ENCODE assay signal across 29 cellular contexts in genomic region chr4:116361782-116362181, GRCh38.
A peak's percentile ranks its signal among the peaks of the same experiment; 100 is the strongest.
DNase-seq lines count a peak whose midpoint lies in the region; ATAC-seq, FAIRE-seq and TF ChIP-seq lines count a peak whose summit lies in the region.
"Had no signal": no experiment of that assay in that cellular context is flagged by ENCODE, and none has a peak within 500 bp of the region (broad histone marks: within the 10 kb centered on the region; RNA-seq: fewer than 3 reads in every experiment).

No MANE protein-coding gene starts in this region.

- no peaks in the 10 kb centered on the region for H3K36me3 ChIP-seq in HepG2 (replicated peaks in 1 of 2; ENCODE audit: control insufficient read depth in 1 of 2, insufficient read depth in 2 of 2, low read length in 2 of 2)
- H3K36me3 ChIP-seq: esophagus muscularis mucosa, uterus had no signal

- CTCF ChIA-PET in HepG2 (lab: Yijun Ruan, JAX; ENCODE audit: low intra/inter-chr PET ratio, low total read pairs), result no interaction called here

- no peaks in the 10 kb centered on the region for H3K27me3 ChIP-seq in HepG2 (ENCODE audit: control insufficient read depth in 1 of 2, insufficient read depth in 2 of 2, low read length in 2 of 2)
- H3K27me3 ChIP-seq: esophagus muscularis mucosa, uterus had no signal

- WGBS in HepG2 (ENCODE audit: low lambda C conversion rate), result 0% methylated on average over 1 of the region's 4 CpGs

- no peak for FAIRE-seq in HepG2 (lab: Jason Lieb, UNC)
- FAIRE-seq: A204.1, GM19239, kidney had no signal

- 0 out of 2 replicates have a peak, but pooled peaks cover 4% of the 10 kb centered on the region for H3K9me3 ChIP-seq in HepG2 (ENCODE audit: low read length)
- H3K9me3 ChIP-seq: Caco-2, esophagus muscularis mucosa, uterus had no signal

- H3K27ac ChIP-seq in HepG2 (ENCODE audit: extremely low read length, insufficient read depth, low read length), result no peak overlapping the region
- H3K27ac ChIP-seq: esophagus muscularis mucosa, uterus had no signal

- POLR2A ChIA-PET in HepG2 (lab: Yijun Ruan, JAX), result no interaction called here

- TF ChIP-seq RAD21 in HepG2 (CRISPR knock-in tag; IDR thresholded peaks at IDR 0.05), result no peak

- no peaks in the 10 kb centered on the region for H3K79me2 ChIP-seq in HepG2 (ENCODE audit: insufficient read depth, low read length)

- H3K9ac ChIP-seq in HepG2 (ENCODE audit: insufficient read depth, low read depth, low read length), result no peak overlapping the region

- DNase-seq in NCI-H748 (lab: John Stamatoyannopoulos, UW; ENCODE audit: unreplicated experiment) (peak; percentile 1), NCI-H748 treated with DMSO at 0.1 percent for 48 hours (lab: John Stamatoyannopoulos, UW) (no peak), NCI-H446 (lab: John Stamatoyannopoulos, UW) (peak; percentile 96 to 97), cerebellar nuclear complex (lab: John Stamatoyannopoulos, UW) (peak; percentile 9 to 14), HepG2 (ENCODE audit: low spot score) (peak; percentile 5), NCI-H146 (lab: John Stamatoyannopoulos, UW) (no peak), SKM-1 (lab: John Stamatoyannopoulos, UW; ENCODE audit: unreplicated experiment) (no peak), iPS-NIHi7 (ENCODE audit: extremely low spot score) (no peak)
- DNase-seq: activated CD8-positive, alpha-beta T cell treated with anti-CD3 and anti-CD28 coated beads for 36 hours; activated effector memory CD4-positive, alpha-beta T cell treated with Interleukin-2 at 50 U/mL for 16 hours; activated naive CD8-positive, alpha-beta T cell treated with anti-CD3 and anti-CD28 coated beads for 36 hours; Caco-2; effector memory CD4-positive, alpha-beta T cell; HCEC 1CT; IMR-90; kidney; NCI-H1105; NCI-H2081 treated with DMSO at 0.1 percent for 48 hours; NCI-H526 treated with DMSO at 0.1 percent for 48 hours; right cardiac atrium; RPMI8226; stimulated activated CD4-positive, alpha-beta T cell treated with anti-CD3 and anti-CD28 coated beads, Interleukin-4, amount 100 ng/mL, for 1 hour; stimulated activated naive B cell treated with anti-CD40 and anti-IgM and Interleukin-4, amounts not matched to agents 10 μg/mL and 1 μg/mL and 100 μg/mL, for 72 hours; uterus had no signal

- in situ Hi-C loops in HepG2 (cut with HindIII; ENCODE audit: extremely low pct_ligation_motif_present, low pct_unique_long_range_greater_than_20kb), result no loop called here

- BruUV-seq in HepG2 (replicated peaks; lab: Mats Ljungman, UMichigan), result no TSS peak

- TF ChIP-seq EP300 in HepG2 (IDR thresholded peaks at IDR 0.05; ENCODE audit: low read depth in 2 of 2, low read length in 2 of 2), result no peak
- no peak for TF ChIP-seq EP300 in HepG2 (CRISPR knock-in tag; IDR thresholded peaks at IDR 0.05; ENCODE audit: borderline replicate concordance)

- TF ChIP-seq POLR2A in HepG2 (IDR thresholded peaks at IDR 0.05; ENCODE audit: insufficient read depth in 1 of 2, low read depth in 2 of 2, low read length in 2 of 2), result no peak

- no peak overlapping the region for H3K4me3 ChIP-seq in HepG2 (replicated peaks in 1 of 3; ENCODE audit: insufficient read depth in 1 of 3, low read depth in 2 of 3, low read length in 3 of 3)
- H3K4me3 ChIP-seq: esophagus muscularis mucosa, lung, uterus had no signal

- H4K20me1 ChIP-seq in HepG2 (ENCODE audit: insufficient read depth, low read length), result no peaks in the 10 kb centered on the region

- no peak for TF ChIP-seq CTCF in HepG2 (CRISPR knock-in tag; IDR thresholded peaks at IDR 0.05)

- no peak overlapping the region for H2AFZ ChIP-seq in HepG2 (ENCODE audit: low read length)

- H3K4me1 ChIP-seq in HepG2 (ENCODE audit: insufficient read depth, low read length), result no peaks in the 10 kb centered on the region
- H3K4me1 ChIP-seq: Caco-2, uterus had no signal

- H3K4me2 ChIP-seq in HepG2 (ENCODE audit: low read depth, low read length), result no peak overlapping the region

- ATAC-seq in HepG2, result no peak
- ATAC-seq: activated CD4-positive, CD25-positive, alpha-beta regulatory T cell treated with anti-CD3 and anti-CD28 coated beads, Interleukin-2, amount 50 U/mL, for 24 hours; activated CD8-positive, alpha-beta T cell treated with anti-CD3 and anti-CD28 coated beads for 36 hours; right cardiac atrium; stimulated activated naive B cell treated with anti-CD40 and anti-IgM and Interleukin-4, amounts not matched to agents 10 μg/mL and 1 μg/mL and 100 μg/mL, for 72 hours had no signal

- intact Hi-C loops in HepG2 (cut with micrococcal nuclease; ENCODE audit: unreplicated experiment), result no loop called here

TF ChIP-seq in HepG2, 621 proteins besides CTCF, POLR2A, EP300 and RAD21:
- TF ChIP-seq ZMYM3 (CRISPR knock-in tag; IDR thresholded peaks at IDR 0.05) (no peak), TFE3 (CRISPR knock-in tag; IDR thresholded peaks at IDR 0.05) (0 out of 2 replicates have a peak, but pooled peaks have one; percentile 38), RARG (CRISPR knock-in tag; IDR thresholded peaks at IDR 0.05; ENCODE audit: low read depth) (no peak)

Comparison
In these comparisons a context has a peak if more than half of its experiments do, and no peak if none do; other contexts are left out.
1. DNase-seq: peak in NCI-H748 (single experiment), NCI-H446 (2 of 2), cerebellar nuclear complex (2 of 2) and HepG2 (single experiment); none in NCI-H748 treated with DMSO at 0.1 percent for 48 hours (single experiment), NCI-H146 (single experiment), SKM-1 (single experiment) and iPS-NIHi7 (single experiment).